Comparison of ENCODE assay signal across 1 cellular context in genomic region chr3:27559381-27559780, GRCh38.
TF ChIP-seq lines count a peak whose summit lies in the region.

No MANE protein-coding gene starts in this region.

TF ChIP-seq in WTC11, 78 proteins besides CTCF, POLR2A, EP300 and RAD21 (continued from another document):
- TF ChIP-seq, protein P1, sequence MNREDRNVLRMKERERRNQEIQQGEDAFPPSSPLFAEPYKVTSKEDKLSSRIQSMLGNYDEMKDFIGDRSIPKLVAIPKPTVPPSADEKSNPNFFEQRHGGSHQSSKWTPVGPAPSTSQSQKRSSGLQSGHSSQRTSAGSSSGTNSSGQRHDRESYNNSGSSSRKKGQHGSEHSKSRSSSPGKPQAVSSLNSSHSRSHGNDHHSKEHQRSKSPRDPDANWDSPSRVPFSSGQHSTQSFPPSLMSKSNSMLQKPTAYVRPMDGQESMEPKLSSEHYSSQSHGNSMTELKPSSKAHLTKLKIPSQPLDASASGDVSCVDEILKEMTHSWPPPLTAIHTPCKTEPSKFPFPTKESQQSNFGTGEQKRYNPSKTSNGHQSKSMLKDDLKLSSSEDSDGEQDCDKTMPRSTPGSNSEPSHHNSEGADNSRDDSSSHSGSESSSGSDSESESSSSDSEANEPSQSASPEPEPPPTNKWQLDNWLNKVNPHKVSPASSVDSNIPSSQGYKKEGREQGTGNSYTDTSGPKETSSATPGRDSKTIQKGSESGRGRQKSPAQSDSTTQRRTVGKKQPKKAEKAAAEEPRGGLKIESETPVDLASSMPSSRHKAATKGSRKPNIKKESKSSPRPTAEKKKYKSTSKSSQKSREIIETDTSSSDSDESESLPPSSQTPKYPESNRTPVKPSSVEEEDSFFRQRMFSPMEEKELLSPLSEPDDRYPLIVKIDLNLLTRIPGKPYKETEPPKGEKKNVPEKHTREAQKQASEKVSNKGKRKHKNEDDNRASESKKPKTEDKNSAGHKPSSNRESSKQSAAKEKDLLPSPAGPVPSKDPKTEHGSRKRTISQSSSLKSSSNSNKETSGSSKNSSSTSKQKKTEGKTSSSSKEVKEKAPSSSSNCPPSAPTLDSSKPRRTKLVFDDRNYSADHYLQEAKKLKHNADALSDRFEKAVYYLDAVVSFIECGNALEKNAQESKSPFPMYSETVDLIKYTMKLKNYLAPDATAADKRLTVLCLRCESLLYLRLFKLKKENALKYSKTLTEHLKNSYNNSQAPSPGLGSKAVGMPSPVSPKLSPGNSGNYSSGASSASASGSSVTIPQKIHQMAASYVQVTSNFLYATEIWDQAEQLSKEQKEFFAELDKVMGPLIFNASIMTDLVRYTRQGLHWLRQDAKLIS (CRISPR knock-in tag; IDR thresholded peaks at IDR 0.05; ENCODE audit: borderline replicate concordance), result no peak
- TF ChIP-seq SMAD4 (CRISPR knock-in tag; IDR thresholded peaks at IDR 0.05) (no peak), CREB1 (CRISPR knock-in tag; IDR thresholded peaks at IDR 0.05) (no peak), ZBTB21 (CRISPR knock-in tag; IDR thresholded peaks at IDR 0.05; ENCODE audit: borderline replicate concordance) (no peak), NFYB (CRISPR knock-in tag; conservative IDR thresholded peaks at IDR 0.05; ENCODE audit: low read depth) (no peak), FOXP4 (CRISPR knock-in tag; IDR thresholded peaks at IDR 0.05) (no peak)
- TF ChIP-seq, protein P2, sequence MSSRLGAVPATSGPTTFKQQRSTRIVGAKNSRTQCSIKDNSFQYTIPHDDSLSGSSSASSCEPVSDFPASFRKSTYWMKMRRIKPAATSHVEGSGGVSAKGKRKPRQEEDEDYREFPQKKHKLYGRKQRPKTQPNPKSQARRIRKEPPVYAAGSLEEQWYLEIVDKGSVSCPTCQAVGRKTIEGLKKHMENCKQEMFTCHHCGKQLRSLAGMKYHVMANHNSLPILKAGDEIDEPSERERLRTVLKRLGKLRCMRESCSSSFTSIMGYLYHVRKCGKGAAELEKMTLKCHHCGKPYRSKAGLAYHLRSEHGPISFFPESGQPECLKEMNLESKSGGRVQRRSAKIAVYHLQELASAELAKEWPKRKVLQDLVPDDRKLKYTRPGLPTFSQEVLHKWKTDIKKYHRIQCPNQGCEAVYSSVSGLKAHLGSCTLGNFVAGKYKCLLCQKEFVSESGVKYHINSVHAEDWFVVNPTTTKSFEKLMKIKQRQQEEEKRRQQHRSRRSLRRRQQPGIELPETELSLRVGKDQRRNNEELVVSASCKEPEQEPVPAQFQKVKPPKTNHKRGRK (CRISPR knock-in tag; IDR thresholded peaks at IDR 0.05; ENCODE audit: borderline replicate concordance), result no peak
TF ChIP-seq in WTC11: peak in this region for 0.
